In genomic region chr6:164507197-164507957, GRCh38 we compare ENCODE assay signal across 15 cellular contexts.
DNase-seq lines count a peak whose midpoint lies in the region; ATAC-seq and TF ChIP-seq lines count a peak whose summit lies in the region.
"Had no signal": no experiment of that assay in that cellular context is flagged by ENCODE, and none has a peak within 500 bp of the region (broad histone marks: within the 10 kb centered on the region; RNA-seq: fewer than 3 reads in every experiment).

No MANE protein-coding gene starts in this region.

- H3K4me2 ChIP-seq in SK-N-SH, result no peak overlapping the region

- H3K79me2 ChIP-seq in SK-N-SH (ENCODE audit: insufficient read depth), result no peaks in the 10 kb centered on the region

- H3K27me3 Mint-ChIP-seq in CD4-positive, alpha-beta T cell, result no peaks in the 10 kb centered on the region
- H3K27me3 Mint-ChIP-seq: activated B cell treated with CpG ODN at 0.5 μM for 24 hours; stimulated activated memory B cell treated with anti-CD40 and anti-IgM and Interleukin-4, amounts not matched to agents 10 μg/mL and 1 μg/mL and 100 μg/mL, for 72 hours had no signal

- H3K4me1 ChIP-seq in SK-N-SH (ENCODE audit: control insufficient read depth in 1 of 2, insufficient read depth in 2 of 2, low read depth in 1 of 2, low read length in 1 of 2), result no peaks in the 10 kb centered on the region
- H3K4me1 ChIP-seq: foreskin keratinocyte, spleen had no signal

- H3K4me3 Mint-ChIP-seq in CD4-positive, alpha-beta T cell, result no peak overlapping the region
- H3K4me3 Mint-ChIP-seq: activated B cell treated with CpG ODN at 0.5 μM for 24 hours; CD14-positive monocyte; stimulated activated memory B cell treated with anti-CD40 and anti-IgM and Interleukin-4, amounts not matched to agents 10 μg/mL and 1 μg/mL and 100 μg/mL, for 72 hours had no signal

- H3K36me3 ChIP-seq in MG63 (no peaks in the 10 kb centered on the region), SK-N-SH (replicated peaks in 1 of 2; ENCODE audit: control insufficient read depth in 1 of 2, insufficient read depth in 2 of 2, low read length in 1 of 2) (no peaks in the 10 kb centered on the region)
- H3K36me3 ChIP-seq: spleen had no signal

- no peaks in the 10 kb centered on the region for H3K9me2 ChIP-seq in SK-N-SH

- peaks cover 10% of the 10 kb centered on the region for H3K9me3 Mint-ChIP-seq in CD4-positive, alpha-beta T cell

- peak; percentile 11 for DNase-seq in MG63
- peak; percentile 7 for DNase-seq in myocyte (ENCODE audit: low read depth)
- no peak for DNase-seq in HCEC 1CT
- no peak for DNase-seq in CD4-positive, alpha-beta T cell
- no peak for DNase-seq in NCI-H526 treated with DMSO at 0.1 percent for 48 hours (lab: John Stamatoyannopoulos, UW)
- DNase-seq in SK-N-SH, result no peak
- DNase-seq: activated B cell treated with CpG ODN at 0.5 μM for 24 hours, foreskin keratinocyte, NCI-H1105 treated with DMSO at 0.1 percent for 48 hours, spleen had no signal

- intact Hi-C loops in CD4-positive, alpha-beta T cell (cut with DNase I, micrococcal nuclease), result no loop called here

- H3K4me3 ChIP-seq in MG63 (no peak overlapping the region), SK-N-SH (ENCODE audit: low read depth in 2 of 2, low read length in 1 of 2) (no peak overlapping the region)

- no peak overlapping the region for H3K9ac ChIP-seq in SK-N-SH

- WGBS in SK-N-SH (ENCODE audit: low lambda C conversion rate), result 30% methylated on average over 9 of the region's 9 CpGs

- no peaks in the 10 kb centered on the region for H3K4me1 Mint-ChIP-seq in CD4-positive, alpha-beta T cell (ENCODE audit: low read depth)
- H3K4me1 Mint-ChIP-seq: activated B cell treated with CpG ODN at 0.5 μM for 24 hours; CD14-positive monocyte; stimulated activated memory B cell treated with anti-CD40 and anti-IgM and Interleukin-4, amounts not matched to agents 10 μg/mL and 1 μg/mL and 100 μg/mL, for 72 hours had no signal

- H4K20me1 ChIP-seq in SK-N-SH (ENCODE audit: insufficient read depth), result no peaks in the 10 kb centered on the region

- H3K36me3 Mint-ChIP-seq in CD4-positive, alpha-beta T cell (ENCODE audit: low read depth), result no peaks in the 10 kb centered on the region
- H3K36me3 Mint-ChIP-seq: CD14-positive monocyte; stimulated activated memory B cell treated with anti-CD40 and anti-IgM and Interleukin-4, amounts not matched to agents 10 μg/mL and 1 μg/mL and 100 μg/mL, for 72 hours had no signal

- CTCF ChIA-PET in CD4-positive, alpha-beta T cell (lab: Charles Lee), result no interaction called here
- CTCF ChIA-PET in SK-N-SH (lab: Yijun Ruan, JAX), result no interaction called here

- TF ChIP-seq RAD21 in SK-N-SH (IDR thresholded peaks at IDR 0.05; ENCODE audit: low read length), result no peak

- H3K27ac ChIP-seq in CD4-positive, alpha-beta T cell (ENCODE audit: low read depth, low read length), result no peak overlapping the region
- no peak overlapping the region for H3K27ac ChIP-seq in SK-N-SH (ENCODE audit: low read depth in 2 of 2, low read length in 1 of 2)
- H3K27ac ChIP-seq: foreskin keratinocyte, RWPE1, spleen had no signal

- no peak overlapping the region for H3K27ac Mint-ChIP-seq in CD4-positive, alpha-beta T cell
- H3K27ac Mint-ChIP-seq: activated B cell treated with CpG ODN at 0.5 μM for 24 hours; stimulated activated memory B cell treated with anti-CD40 and anti-IgM and Interleukin-4, amounts not matched to agents 10 μg/mL and 1 μg/mL and 100 μg/mL, for 72 hours had no signal

- no peak for TF ChIP-seq EP300 in SK-N-SH (IDR thresholded peaks at IDR 0.05; ENCODE audit: borderline replicate concordance in 1 of 2, low read depth in 1 of 2, low read length in 1 of 2)

- H2AFZ ChIP-seq in SK-N-SH (ENCODE audit: low read depth), result no peak overlapping the region

- H3K27me3 ChIP-seq in MG63, result no peaks in the 10 kb centered on the region
- no peaks in the 10 kb centered on the region for H3K27me3 ChIP-seq in CD4-positive, alpha-beta T cell (ENCODE audit: control insufficient read depth, insufficient read depth, low read length)
- H3K27me3 ChIP-seq in SK-N-SH (ENCODE audit: insufficient read depth), result no peaks in the 10 kb centered on the region
- H3K27me3 ChIP-seq: foreskin keratinocyte, spleen had no signal

- POLR2A ChIA-PET in CD4-positive, alpha-beta T cell (lab: Charles Lee), result no interaction called here
- POLR2A ChIA-PET in SK-N-SH (lab: Yijun Ruan, JAX), result no interaction called here

- TF ChIP-seq CTCF in CD4-positive, alpha-beta T cell (IDR thresholded peaks at IDR 0.05), result no peak
- no peak for TF ChIP-seq CTCF in SK-N-SH (IDR thresholded peaks at IDR 0.05)

- ATAC-seq in GM18870 (IDR thresholded peaks at IDR 0.05; ENCODE audit: unreplicated experiment) (peak; percentile 61), HG02759 (IDR thresholded peaks at IDR 0.05; ENCODE audit: unreplicated experiment) (peak; percentile 70)
- ATAC-seq in CD4-positive, alpha-beta T cell (ENCODE audit: poor library complexity), result no peak
- ATAC-seq: foreskin keratinocyte; stimulated activated memory B cell treated with anti-CD40 and anti-IgM and Interleukin-4, amounts not matched to agents 10 μg/mL and 1 μg/mL and 100 μg/mL, for 72 hours had no signal

- no peaks in the 10 kb centered on the region for H3F3A ChIP-seq in SK-N-SH (replicated peaks; ENCODE audit: insufficient read depth)

- H3K9me3 ChIP-seq in MG63, result no peaks in the 10 kb centered on the region
- H3K9me3 ChIP-seq in CD4-positive, alpha-beta T cell (ENCODE audit: control insufficient read depth, low read length), result no peaks in the 10 kb centered on the region
- no peaks in the 10 kb centered on the region; the same call in 1 of the 2 replicates for H3K9me3 ChIP-seq in SK-N-SH

TF ChIP-seq in SK-N-SH, 30 proteins besides CTCF, POLR2A, EP300 and RAD21:
- no peak for TF ChIP-seq RXRA (IDR thresholded peaks at IDR 0.05; ENCODE audit: borderline replicate concordance, low read depth)
- no peak for TF ChIP-seq FOSL2 (IDR thresholded peaks at IDR 0.05; ENCODE audit: borderline replicate concordance, low read depth)
- TF ChIP-seq JUND (IDR thresholded peaks at IDR 0.05), result no peak

Comparison
In these comparisons a context has a peak if more than half of its experiments do, and no peak if none do; other contexts are left out.
1. DNase-seq: peak in MG63 (single experiment) and myocyte (single experiment); none in HCEC 1CT (single experiment), CD4-positive, alpha-beta T cell (0 of 10), NCI-H526 treated with DMSO at 0.1 percent for 48 hours (single experiment) and SK-N-SH (single experiment).